ENCODE assay signal across 13 cellular contexts in genomic region chr3:115862099-115862498, GRCh38.
"Had no signal": no experiment of that assay in that cellular context is flagged by ENCODE, and none has a peak within 500 bp of the region (broad histone marks: within the 10 kb centered on the region; RNA-seq: fewer than 3 reads in every experiment).

No MANE protein-coding gene starts in this region.

- H3K27me3 ChIP-seq: brain microvascular endothelial cell, gastroesophageal sphincter, upper lobe of right lung had no signal

- H3K4me3 ChIP-seq: gastroesophageal sphincter, left ventricle myocardium inferior, upper lobe of right lung had no signal

- H3K4me1 ChIP-seq: left ventricle myocardium inferior, upper lobe of right lung had no signal

- H3K27ac ChIP-seq: brain microvascular endothelial cell, epithelial cell of prostate, gastroesophageal sphincter, left ventricle myocardium inferior, upper lobe of right lung had no signal

- H3K9me3 ChIP-seq: gastroesophageal sphincter, left ventricle myocardium inferior, upper lobe of right lung had no signal

- H3K36me3 ChIP-seq: brain microvascular endothelial cell, gastroesophageal sphincter, left ventricle myocardium inferior, upper lobe of right lung had no signal

- DNase-seq: activated CD4-positive, CD25-positive, alpha-beta regulatory T cell; activated effector memory CD4-positive, alpha-beta T cell treated with Interleukin-2 at 50 U/mL for 16 hours; activated T-cell treated with anti-CD3 and anti-CD28 coated beads, Interleukin-2, amount 50 U/mL, for 1 hour; amygdala; brain microvascular endothelial cell; effector memory CD8-positive, alpha-beta T cell; left ventricle myocardium inferior; mesenchymal stem cell; stimulated activated CD4-positive, alpha-beta T cell treated with anti-CD3 and anti-CD28 coated beads, Interleukin-4, amount 100 ng/mL, for 24 hours; upper lobe of right lung had no signal

- ATAC-seq: activated naive CD4-positive, alpha-beta T cell treated with anti-CD3 and anti-CD28 coated beads, Interleukin-2, amount 50 U/mL, for 72 hours; effector memory CD8-positive, alpha-beta T cell; gastroesophageal sphincter; upper lobe of right lung had no signal
